ENCODE assay signal across 1 cellular context in genomic region chr7:22808140-22808539, GRCh38.
TF ChIP-seq lines count a peak whose summit lies in the region.

No MANE protein-coding gene starts in this region.

TF ChIP-seq in H1, 55 proteins besides CTCF, POLR2A, EP300 and RAD21:
- TF ChIP-seq FOSL1 (IDR thresholded peaks at IDR 0.05; ENCODE audit: insufficient read depth, low read depth, low read length) (no peak), ASH2L (IDR thresholded peaks at IDR 0.05; ENCODE audit: low read length) (no peak), KDM4A (IDR thresholded peaks at IDR 0.05; ENCODE audit: low read depth, low read length, severe bottlenecking) (no peak), CHD1 (IDR thresholded peaks at IDR 0.05; ENCODE audit: low read depth, low read length) (no peak), PHF8 (conservative IDR thresholded peaks at IDR 0.05; ENCODE audit: low read depth, low read length) (no peak), RNF2 (IDR thresholded peaks at IDR 0.05; ENCODE audit: borderline replicate concordance, low read depth, low read length, missing control alignments, poor library complexity, severe bottlenecking) (no peak), ATF3 (IDR thresholded peaks at IDR 0.05; ENCODE audit: insufficient read depth, low read depth, low read length) (no peak), TAF1 (IDR thresholded peaks at IDR 0.05; ENCODE audit: low read depth, low read length) (no peak), CEBPB (IDR thresholded peaks at IDR 0.05; ENCODE audit: low read depth, low read length) (no peak), YY1 (IDR thresholded peaks at IDR 0.05; ENCODE audit: low read depth, low read length) (no peak), SP2 (IDR thresholded peaks at IDR 0.05; ENCODE audit: low read length) (no peak), BRCA1 (IDR thresholded peaks at IDR 0.05; ENCODE audit: low read depth, low read length) (no peak), E2F6 (IDR thresholded peaks at IDR 0.05) (no peak), SUZ12 (IDR thresholded peaks at IDR 0.05; ENCODE audit: low read length) (no peak), ZNF274 (IDR thresholded peaks at IDR 0.05; ENCODE audit: borderline replicate concordance, extremely low read depth, low read length) (no peak), RFX5 (IDR thresholded peaks at IDR 0.05; ENCODE audit: borderline replicate concordance, low read depth, low read length) (no peak), NRF1 (IDR thresholded peaks at IDR 0.05; ENCODE audit: low read depth, low read length) (no peak), TCF12 (IDR thresholded peaks at IDR 0.05; ENCODE audit: low read depth, low read length) (no peak), SP4 (IDR thresholded peaks at IDR 0.05; ENCODE audit: low read length) (no peak)
